Comparison of ENCODE assay signal across 13 cellular contexts in the genomic region with DNA sequence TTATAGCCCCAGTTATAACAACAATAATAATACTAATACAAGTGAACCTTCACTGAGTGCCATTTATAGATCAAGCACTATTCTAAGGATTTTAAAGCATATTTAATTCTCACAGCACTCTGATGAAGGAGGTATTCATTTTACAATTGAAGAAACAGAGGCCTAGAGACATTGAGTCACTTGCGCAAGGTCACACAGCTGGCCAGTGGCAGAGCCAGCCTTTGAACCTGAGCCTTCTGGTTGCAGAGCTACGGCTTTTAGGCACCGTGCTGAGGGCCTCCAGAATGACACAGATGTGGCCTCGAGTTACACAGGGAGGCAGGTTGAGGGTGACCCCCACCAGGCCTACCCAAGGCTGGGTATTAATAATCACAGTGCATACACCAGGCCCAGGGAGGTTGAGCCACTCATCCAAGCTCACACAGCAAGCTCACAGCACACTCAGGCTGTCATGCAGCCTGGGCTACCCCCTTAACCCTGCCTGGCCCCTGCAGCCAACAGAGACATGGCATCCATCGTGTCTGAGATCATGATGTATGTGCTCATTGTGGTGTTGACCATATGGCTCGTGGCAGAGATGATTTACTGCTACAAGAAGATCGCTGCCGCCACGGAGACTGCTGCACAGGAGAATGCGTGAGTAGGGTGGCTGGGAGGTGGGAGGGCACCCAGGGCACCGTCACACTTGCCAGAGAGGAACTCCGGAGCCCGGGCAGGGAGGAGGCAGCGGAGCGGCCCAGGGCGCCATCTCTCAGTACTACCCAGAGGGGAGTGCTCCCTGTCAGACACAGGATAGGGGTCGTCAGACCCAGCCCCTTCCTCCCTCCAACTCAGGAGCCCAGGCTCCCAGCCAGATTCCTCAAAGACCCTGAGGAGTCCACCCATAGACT. TPM values are rescaled to one million over a fixed set of nuclear protein-coding genes. Genes with fewer than 3 reads are reported as not detected.
A peak's percentile ranks its signal among the peaks of the same experiment; 100 is the strongest.
DNase-seq lines count a peak whose midpoint lies in the region; ATAC-seq and TF ChIP-seq lines count a peak whose summit lies in the region.
"Had no signal": no experiment of that assay in that cellular context is flagged by ENCODE, and none has a peak within 500 bp of the region (broad histone marks: within the 10 kb centered on the region; RNA-seq: fewer than 3 reads in every experiment).

No MANE protein-coding gene starts in this region.

- no peaks in the 10 kb centered on the region for H3K36me3 Mint-ChIP-seq in T-cell

- POLR2A ChIA-PET in T-cell (lab: Charles Lee) = no interaction called here

- peak overlapping the region in 1 of 2 donors; percentile 11 for H3K27ac Mint-ChIP-seq in T-cell
- H3K27ac Mint-ChIP-seq: activated naive CD4-positive, alpha-beta T cell treated with anti-CD3 and anti-CD28 coated beads for 36 hours had no signal

- peaks cover 14 to 39% (median 36%) of the 10 kb centered on the region in 3 donors for H3K4me1 Mint-ChIP-seq in T-cell

- H3K4me3 ChIP-seq in liver (ENCODE audit: low read depth in 1 of 3, low read length in 3 of 3) (no peak overlapping the region), upper lobe of left lung (no peak overlapping the region)
- H3K4me3 ChIP-seq: PC-9 had no signal

- H3K9me3 Mint-ChIP-seq in T-cell = no peaks in the 10 kb centered on the region
- H3K9me3 Mint-ChIP-seq: activated naive CD4-positive, alpha-beta T cell treated with anti-CD3 and anti-CD28 coated beads for 36 hours had no signal

- peaks cover 0 to 8% of the 10 kb centered on the region in 2 donors for H3K27me3 Mint-ChIP-seq in T-cell

- TF ChIP-seq POLR2A in upper lobe of left lung (IDR thresholded peaks at IDR 0.05) = peak in 1 of 4 donors; percentile 28

- no peak overlapping the region for H3K9ac ChIP-seq in liver (ENCODE audit: low read depth in 1 of 2, low read length in 2 of 2)

- TF ChIP-seq RAD21 in liver (IDR thresholded peaks at IDR 0.05) = no peak

- no peak for ATAC-seq in Right ventricle myocardium inferior
- no peak for ATAC-seq in T-cell (replicated peaks in 1 of 4)
- peak in 1 of 2 donors; percentile 11 for ATAC-seq in upper lobe of left lung (ENCODE audit: low FRiP score in 2 of 2)
- ATAC-seq in HG03175 (IDR thresholded peaks at IDR 0.05; ENCODE audit: unreplicated experiment) = no peak

- no peaks in the 10 kb centered on the region for H3K36me3 ChIP-seq in liver (ENCODE audit: control insufficient read depth in 4 of 4, insufficient read depth in 3 of 4, low read depth in 1 of 4, low read length in 3 of 4)
- H3K36me3 ChIP-seq in upper lobe of left lung = peaks cover 0 to 16% (median under 1%) of the 10 kb centered on the region in 4 donors

- peak; percentile 23 for DNase-seq in Right ventricle myocardium inferior (ENCODE audit: missing footprints)
- no peak for DNase-seq in cardiac septum (ENCODE audit: low spot score)
- no peak for DNase-seq in T-cell
- DNase-seq in upper lobe of left lung = no peak
- no peak for DNase-seq in activated CD8-positive, alpha-beta memory T cell treated with anti-CD3 and anti-CD28 coated beads, Interleukin-2, amount 50 U/mL, for 48 hours
- DNase-seq in COLO668 (lab: John Stamatoyannopoulos, UW; ENCODE audit: unreplicated experiment) = no peak
- DNase-seq: activated CD4-positive, alpha-beta T cell treated with anti-CD3 and anti-CD28 coated beads for 1 hour; activated naive CD4-positive, alpha-beta T cell treated with anti-CD3 and anti-CD28 coated beads for 36 hours; PC-9 had no signal

- H3K4me3 Mint-ChIP-seq in T-cell = peak overlapping the region in 2 of 3 donors; percentile 9 to 42
- H3K4me3 Mint-ChIP-seq: activated naive CD4-positive, alpha-beta T cell treated with anti-CD3 and anti-CD28 coated beads for 36 hours had no signal

- H3K4me1 ChIP-seq in liver (ENCODE audit: control insufficient read depth in 4 of 4, insufficient read depth in 4 of 4, low read length in 3 of 4) (peaks cover 9 to 54% (median 21%) of the 10 kb centered on the region in 4 donors), upper lobe of left lung (peaks cover 42 to 64% (median 54%) of the 10 kb centered on the region in 4 donors)

- 73% methylated on average over 17 of the region's 17 CpGs for WGBS in liver
- WGBS in upper lobe of left lung, 2 donors = 42 to 53% methylated on average over 4 to 17 of the region's 17 CpGs

- TF ChIP-seq EP300 in upper lobe of left lung (IDR thresholded peaks at IDR 0.05) = no peak

- H3K27me3 ChIP-seq in liver (ENCODE audit: control insufficient read depth in 4 of 4, insufficient read depth in 4 of 4, low read length in 3 of 4) (no peaks in the 10 kb centered on the region), upper lobe of left lung (no peaks in the 10 kb centered on the region)

- H3K27ac ChIP-seq in liver (ENCODE audit: low read depth in 1 of 2, low read length in 2 of 2) (peak overlapping the region; percentile 10 to 26), upper lobe of left lung (peak overlapping the region; percentile 25 to 92 (median 82))
- H3K27ac ChIP-seq: PC-9 had no signal

- no peaks in the 10 kb centered on the region for H3K9me3 ChIP-seq in liver (ENCODE audit: control insufficient read depth in 4 of 4, low read length in 3 of 4)
- no peaks in the 10 kb centered on the region for H3K9me3 ChIP-seq in upper lobe of left lung

- CTCF ChIA-PET in T-cell (lab: Charles Lee) = interaction anchor here in 1 of 2 donors (0.6 kb wide), 1 partner anchor 17 kb away, joined by 3 read pairs; no protein-coding TSS in a partner anchor

- intact Hi-C loops in Right ventricle myocardium inferior (cut with DNase I) (no loop called here), cardiac septum (cut with DNase I) (no loop called here)

- TF ChIP-seq CTCF in liver (IDR thresholded peaks at IDR 0.05; ENCODE audit: low read depth, low read length, missing input control) (no peak), upper lobe of left lung (IDR thresholded peaks at IDR 0.05) (no peak)

TF ChIP-seq in liver, 16 proteins besides CTCF, POLR2A, EP300 and RAD21:
- peak in 1 of 2 donors; percentile 5 for TF ChIP-seq JUND (IDR thresholded peaks at IDR 0.05)
- TF ChIP-seq EGR1 (IDR thresholded peaks at IDR 0.05; ENCODE audit: low read depth in 2 of 2) = no peak

RNA-seq across cellular contexts. Expression of a gene that starts 2.7 kb away (rescaled TPM):
- total RNA-seq in Right ventricle myocardium inferior = 5.5 TPM
- 4.9 TPM for total RNA-seq in cardiac septum
- total RNA-seq in T-cell = under 1 TPM in 3 of 5 donors, not detected in 2; 0.41 to 0.51 (median 0.46) TPM
- total RNA-seq in liver = 100 to 1,000 TPM; 130 to 239 TPM
- 100 to 1,000 TPM; 430 to 535 TPM for polyA plus RNA-seq in liver
- total RNA-seq in upper lobe of left lung = 10 to 100 TPM; 15.9 to 54.5 (median 41.1) TPM
- total RNA-seq: activated naive CD4-positive, alpha-beta T cell treated with anti-CD3 and anti-CD28 coated beads for 36 hours; M059J had no signal
- polyA plus RNA-seq: BJ had no signal

RNA-seq across cellular contexts. Expression of a gene that starts 8.6 kb away (rescaled TPM):
- total RNA-seq in Right ventricle myocardium inferior (44.3 TPM), cardiac septum (58.7 TPM), T-cell (1 to 10 TPM; 1.1 to 4.3 (median 3.7) TPM), liver (1 to 10 TPM; 2.0 to 4.9 TPM), upper lobe of left lung (10 to 100 TPM in 1 of 6 donors, 1 to 10 TPM in 5; 2.9 to 13.1 (median 6.9) TPM)
- 1 to 10 TPM; 1.6 to 5.8 TPM for polyA plus RNA-seq in liver

RNA-seq across cellular contexts. Expression of a gene that starts 38.7 kb away (rescaled TPM):
- total RNA-seq in Right ventricle myocardium inferior = 25.8 TPM
- 38.3 TPM for total RNA-seq in cardiac septum
- total RNA-seq in T-cell = 100 to 1,000 TPM; 189 to 318 (median 227) TPM
- 10 to 100 TPM; 12.5 to 14.1 TPM for total RNA-seq in liver
- polyA plus RNA-seq in liver = 1 to 10 TPM; 8.6 to 9.9 TPM
- total RNA-seq in upper lobe of left lung = 100 to 1,000 TPM in 4 of 6 donors, 10 to 100 TPM in 2; 85.1 to 206 (median 119) TPM
